In the genomic region with DNA sequence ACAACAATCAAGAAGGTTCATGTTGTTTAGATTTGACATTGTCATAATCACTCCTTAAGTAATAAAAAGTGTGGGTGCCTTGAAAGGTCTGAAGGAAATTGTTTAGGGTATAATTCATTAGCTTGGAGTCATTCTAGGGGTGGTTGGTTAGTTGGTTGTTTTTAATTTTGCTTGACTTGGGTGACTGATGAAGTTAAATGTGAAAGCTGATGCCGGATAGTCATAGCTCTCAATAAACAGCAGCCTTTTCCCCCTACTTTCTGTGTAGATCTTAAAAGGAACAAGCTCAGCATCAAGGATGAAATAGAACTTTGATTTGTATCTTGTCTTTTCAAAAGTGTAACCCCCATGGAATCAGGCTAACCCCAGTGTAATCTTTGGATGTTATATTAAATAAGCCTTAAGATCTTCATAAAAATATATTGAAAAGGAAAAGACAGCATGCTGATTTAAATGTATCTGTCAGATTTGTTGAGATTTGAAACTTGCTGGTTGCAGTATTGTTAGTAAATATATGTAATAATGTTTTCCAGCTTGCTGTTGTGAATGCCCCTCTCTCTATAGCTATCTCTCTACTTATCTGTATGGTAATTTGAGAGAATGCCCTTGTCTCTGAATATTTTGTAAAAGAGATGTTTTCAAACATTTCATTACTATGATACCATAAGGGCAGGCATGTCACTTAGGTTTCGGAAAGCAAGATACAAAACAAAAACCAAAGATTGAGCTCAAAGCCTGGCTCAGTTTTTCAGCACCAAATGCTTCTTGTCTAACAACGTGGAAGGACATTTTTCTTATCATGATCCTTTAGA, we compare ENCODE assay signal across 8 cellular contexts.
DNase-seq lines count a peak whose midpoint lies in the region; ATAC-seq and TF ChIP-seq lines count a peak whose summit lies in the region.

No MANE protein-coding gene starts in this region.

- H3K27me3 ChIP-seq in breast epithelium: no peaks in the 10 kb centered on the region

- peaks cover 5 to 23% of the 10 kb centered on the region in 2 donors for H3K4me1 ChIP-seq in breast epithelium

- peak overlapping the region; percentile 60 to 66 (median 66) for H3K4me3 ChIP-seq in breast epithelium

- peaks cover 7% of the 10 kb centered on the region for H3K9me3 Mint-ChIP-seq in activated naive CD4-positive, alpha-beta T cell treated with anti-CD3 and anti-CD28 coated beads, Interleukin-2, amount 50 U/mL, for 24 hours
- H3K9me3 Mint-ChIP-seq in mesothelial cell of epicardium (no peaks in the 10 kb centered on the region), type B pancreatic cell (no peaks in the 10 kb centered on the region)

- peaks cover 90% of the 10 kb centered on the region for H3K4me1 Mint-ChIP-seq in activated naive CD4-positive, alpha-beta T cell treated with anti-CD3 and anti-CD28 coated beads, Interleukin-2, amount 50 U/mL, for 24 hours
- peaks cover 79% of the 10 kb centered on the region for H3K4me1 Mint-ChIP-seq in mesothelial cell of epicardium
- H3K4me1 Mint-ChIP-seq in type B pancreatic cell (ENCODE audit: unreplicated experiment): peaks cover 64% of the 10 kb centered on the region

- TF ChIP-seq CTCF in breast epithelium (IDR thresholded peaks at IDR 0.05) (no peak), mesothelial cell of epicardium (IDR thresholded peaks at IDR 0.05; ENCODE audit: unreplicated experiment) (no peak), type B pancreatic cell (conservative IDR thresholded peaks at IDR 0.05) (no peak)

- H3K36me3 Mint-ChIP-seq in activated naive CD4-positive, alpha-beta T cell treated with anti-CD3 and anti-CD28 coated beads, Interleukin-2, amount 50 U/mL, for 24 hours: peaks cover 55% of the 10 kb centered on the region
- H3K36me3 Mint-ChIP-seq in mesothelial cell of epicardium: peaks cover 34% of the 10 kb centered on the region
- peaks cover 37% of the 10 kb centered on the region for H3K36me3 Mint-ChIP-seq in type B pancreatic cell

- H3K9me3 ChIP-seq in breast epithelium: no peaks in the 10 kb centered on the region

- H3K27me3 Mint-ChIP-seq in activated naive CD4-positive, alpha-beta T cell treated with anti-CD3 and anti-CD28 coated beads, Interleukin-2, amount 50 U/mL, for 24 hours: no peaks in the 10 kb centered on the region
- H3K27me3 Mint-ChIP-seq in mesothelial cell of epicardium (ENCODE audit: low read depth) (no peaks in the 10 kb centered on the region), type B pancreatic cell (no peaks in the 10 kb centered on the region)

- no peak for DNase-seq in activated naive CD4-positive, alpha-beta T cell (lab: John Stamatoyannopoulos, UW)
- DNase-seq in breast epithelium (ENCODE audit: low spot score in 2 of 2): no peak
- no peak for DNase-seq in mesothelial cell of epicardium (ENCODE audit: low spot score in 2 of 2, unreplicated experiment in 2 of 2)
- DNase-seq in type B pancreatic cell (ENCODE audit: extremely low spot score, unreplicated experiment): no peak
- no peak for DNase-seq in NCI-H187 (lab: John Stamatoyannopoulos, UW)
- no peak for DNase-seq in stimulated activated CD4-positive, alpha-beta T cell treated with anti-CD3 and anti-CD28 coated beads, Interleukin-4, amount 100 ng/mL, for 24 hours

- ATAC-seq in GM18520 (IDR thresholded peaks at IDR 0.05; ENCODE audit: unreplicated experiment): no peak

- no peak for TF ChIP-seq POLR2A in breast epithelium (IDR thresholded peaks at IDR 0.05)

- peak overlapping the region; percentile 94 for H3K4me3 Mint-ChIP-seq in activated naive CD4-positive, alpha-beta T cell treated with anti-CD3 and anti-CD28 coated beads, Interleukin-2, amount 50 U/mL, for 24 hours
- H3K4me3 Mint-ChIP-seq in mesothelial cell of epicardium (peak overlapping the region; percentile 67), type B pancreatic cell (peak overlapping the region; percentile 86)

- peak overlapping the region; percentile 92 to 95 for H3K27ac ChIP-seq in breast epithelium

- peaks cover 3% of the 10 kb centered on the region for H3K36me3 ChIP-seq in breast epithelium

- intact Hi-C loops in breast epithelium (cut with DNase I; ENCODE audit: low total_unique reads): no loop called here

- H3K27ac Mint-ChIP-seq in activated naive CD4-positive, alpha-beta T cell treated with anti-CD3 and anti-CD28 coated beads, Interleukin-2, amount 50 U/mL, for 24 hours: peak overlapping the region; percentile 100
- H3K27ac Mint-ChIP-seq in mesothelial cell of epicardium: peak overlapping the region; percentile 93
- H3K27ac Mint-ChIP-seq in type B pancreatic cell: peak overlapping the region; percentile 88
